Comparison of ENCODE assay signal across 1 cellular context in genomic region chr13:50805805-50806204, GRCh38.
TF ChIP-seq lines count a peak whose summit lies in the region.

No MANE protein-coding gene starts in this region.

TF ChIP-seq in GM23338, 12 proteins besides CTCF, POLR2A, EP300 and RAD21 (continued from another document):
- TF ChIP-seq ZNF462 (CRISPR knock-in tag; IDR thresholded peaks at IDR 0.05), result no peak
- TF ChIP-seq POLR2AphosphoS5 (IDR thresholded peaks at IDR 0.05; ENCODE audit: low read depth), result no peak
TF ChIP-seq in GM23338: peak in this region for 0.
